7 cellular contexts compared by ENCODE assay signal in the genomic region with DNA sequence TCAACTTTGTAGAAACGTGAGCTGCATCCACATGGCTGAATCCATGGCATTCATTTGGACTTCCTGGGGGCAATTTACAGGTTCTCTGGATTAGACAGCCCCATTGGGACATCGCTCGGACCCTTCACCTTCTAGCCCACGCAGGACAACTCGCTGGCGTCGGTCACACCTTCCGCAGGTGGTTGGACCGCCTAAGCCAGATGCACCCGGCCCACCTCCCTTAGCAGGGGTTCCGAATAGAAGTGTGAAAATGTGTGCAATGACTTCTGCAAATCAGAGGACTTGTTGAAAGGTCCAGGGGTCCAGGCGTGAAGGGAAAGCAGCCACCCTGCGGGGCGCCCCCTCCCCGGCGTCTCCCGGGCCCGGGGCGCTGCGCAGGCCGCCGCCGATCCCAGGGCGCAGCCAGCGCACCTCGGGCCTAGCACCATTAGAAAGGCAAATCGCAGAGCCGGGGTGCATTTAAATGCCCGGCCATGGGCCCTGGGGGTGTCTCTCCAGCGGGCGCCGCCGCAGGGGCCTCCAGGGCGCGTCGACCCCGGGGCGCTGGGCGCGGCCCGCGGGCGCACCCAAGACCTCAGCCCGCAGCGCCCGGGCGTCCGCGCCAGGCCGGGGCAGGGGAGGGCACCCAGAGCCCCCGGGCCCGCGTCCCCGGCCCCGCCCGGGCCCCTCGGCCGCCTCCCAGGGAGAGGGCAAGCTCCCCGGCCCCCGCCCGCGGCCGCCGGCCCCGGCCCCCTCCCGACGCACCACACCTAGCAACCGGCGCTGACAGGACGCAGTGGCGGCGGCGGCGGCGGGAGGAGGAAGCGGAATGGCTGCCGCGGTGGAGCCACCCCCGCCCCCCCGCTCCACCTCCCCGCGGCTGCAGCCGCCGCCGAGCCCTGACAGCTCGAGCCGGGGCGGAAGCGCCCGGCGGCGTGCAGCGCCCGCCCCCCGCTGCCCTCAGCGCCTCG. TPM values are rescaled to one million over a fixed set of nuclear protein-coding genes. Genes with fewer than 3 reads are reported as not detected.
DNase-seq lines count a peak whose midpoint lies in the region; ATAC-seq and TF ChIP-seq lines count a peak whose summit lies in the region.

No MANE protein-coding gene starts in this region.

- no peaks in the 10 kb centered on the region for H3K36me3 ChIP-seq in right lobe of liver

- peaks cover 0 to 8% (median 0%) of the 10 kb centered on the region in 4 donors for H3K4me1 ChIP-seq in right lobe of liver

- no peak for TF ChIP-seq POLR2A in right lobe of liver (IDR thresholded peaks at IDR 0.05)

- H3K4me3 ChIP-seq in coronary artery (peak overlapping the region; percentile 98), right lobe of liver (peak overlapping the region; percentile 59 to 78 (median 59))

- WGBS in right lobe of liver (ENCODE audit: insufficient coverage, low coverage, low lambda C conversion rate, missing lambda C conversion rate): 5% methylated on average over 8 of the region's 97 CpGs

- ATAC-seq in HG02759 (IDR thresholded peaks at IDR 0.05; ENCODE audit: unreplicated experiment): peak; percentile 72
- peak; percentile 82 to 91 (median 88) for ATAC-seq in right lobe of liver

- no peaks in the 10 kb centered on the region for H3K9me3 ChIP-seq in right lobe of liver

- peak; percentile 86 for DNase-seq in GM13977 (ENCODE audit: low spot score)
- peak; percentile 12 to 71 for DNase-seq in NCI-H1930 (lab: John Stamatoyannopoulos, UW)
- DNase-seq in activated CD4-positive, alpha-beta T cell treated with anti-CD3 and anti-CD28 coated beads for 4 hours: peak; percentile 63 to 72
- DNase-seq in coronary artery (ENCODE audit: low spot score): peak; percentile 80
- DNase-seq in right lobe of liver: peak; percentile 83 to 86 (median 84)
- DNase-seq in stimulated activated CD4-positive, alpha-beta T cell treated with anti-CD3 and anti-CD28 coated beads, Interleukin-4, amount 100 ng/mL, for 24 hours: peak; percentile 63

- H3K27ac ChIP-seq in coronary artery: peak overlapping the region; percentile 70 to 96
- H3K27ac ChIP-seq in right lobe of liver: peak overlapping the region in 1 of 3 donors; percentile 54

- in situ Hi-C loops in GM13977 (cut with MboI; ENCODE audit: low pct_unique_long_range_greater_than_20kb, low sequenced_read_pairs, unreplicated experiment): no loop called here

- H3K27me3 ChIP-seq in right lobe of liver: no peaks in the 10 kb centered on the region

- TF ChIP-seq CTCF in GM13977 (IDR thresholded peaks at IDR 0.05; ENCODE audit: extremely low read depth, insufficient read depth, missing control alignments): no peak
- TF ChIP-seq CTCF in coronary artery (IDR thresholded peaks at IDR 0.05): no peak
- no peak for TF ChIP-seq CTCF in right lobe of liver (IDR thresholded peaks at IDR 0.05)

- intact Hi-C loops in right lobe of liver (cut with DNase I): no loop called here

RNA-seq across cellular contexts. Expression of gene JAZF1, which starts 1.2 kb away (rescaled TPM):
- 10 to 100 TPM in 1 of 6 experiments, 1 to 10 TPM in 5; 4.8 to 20.9 (median 6.9) TPM for total RNA-seq in right lobe of liver
